21 cellular contexts compared by ENCODE assay signal in the genomic region with DNA sequence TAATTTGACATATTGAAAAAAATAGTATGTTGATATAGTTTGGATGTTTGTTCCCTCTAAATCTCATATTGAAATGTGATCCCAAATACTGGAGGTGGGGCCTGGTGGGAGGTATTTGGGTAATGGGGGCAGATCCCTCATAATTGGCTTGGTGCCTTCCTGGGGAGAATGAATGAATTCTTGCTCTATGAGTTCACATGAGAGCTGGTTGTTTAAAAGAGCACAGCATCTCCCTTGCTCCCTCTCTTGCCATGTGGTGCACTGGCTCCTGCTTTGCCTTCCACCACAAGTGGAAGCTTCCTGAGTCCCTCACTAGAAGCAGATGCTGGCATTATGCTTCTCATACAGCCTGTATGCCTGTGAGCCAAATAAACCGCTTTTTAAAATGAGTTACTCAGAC.
DNase-seq lines count a peak whose midpoint lies in the region; ATAC-seq and TF ChIP-seq lines count a peak whose summit lies in the region.
"Had no signal": no experiment of that assay in that cellular context is flagged by ENCODE, and none has a peak within 500 bp of the region (broad histone marks: within the 10 kb centered on the region; RNA-seq: fewer than 3 reads in every experiment).

No MANE protein-coding gene starts in this region.

- in situ Hi-C loops in astrocyte of the spinal cord (cut with HindIII; ENCODE audit: low sequenced_read_pairs) = no loop called here

- H3K4me3 Mint-ChIP-seq in T-helper 17 cell = no peak overlapping the region
- H3K4me3 Mint-ChIP-seq: activated CD8-positive, alpha-beta memory T cell treated with anti-CD3 and anti-CD28 coated beads, Interleukin-2, amount 10 ng/mL, durations not matched to agents 7 days and 5 days had no signal

- no peaks in the 10 kb centered on the region for H3K27me3 Mint-ChIP-seq in T-helper 17 cell
- H3K27me3 Mint-ChIP-seq: activated CD8-positive, alpha-beta memory T cell treated with anti-CD3 and anti-CD28 coated beads, Interleukin-2, amount 10 ng/mL, durations not matched to agents 7 days and 5 days had no signal

- H3K4me1 Mint-ChIP-seq in T-helper 17 cell = no peaks in the 10 kb centered on the region
- H3K4me1 Mint-ChIP-seq: activated CD8-positive, alpha-beta memory T cell treated with anti-CD3 and anti-CD28 coated beads, Interleukin-2, amount 10 ng/mL, durations not matched to agents 7 days and 5 days had no signal

- ATAC-seq in T-helper 17 cell = no peak
- no peak for ATAC-seq in HG03354 (IDR thresholded peaks at IDR 0.05; ENCODE audit: poor library complexity, severe bottlenecking, unreplicated experiment)
- ATAC-seq: activated CD8-positive, alpha-beta memory T cell treated with anti-CD3 and anti-CD28 coated beads, Interleukin-2, amount 10 ng/mL, durations not matched to agents 7 days and 5 days; left cardiac atrium had no signal

- no peak for TF ChIP-seq CTCF in astrocyte of the spinal cord (IDR thresholded peaks at IDR 0.05; ENCODE audit: low read depth, low read length)

- H3K4me3 ChIP-seq in astrocyte of the spinal cord (ENCODE audit: low read depth, low read length) = no peak overlapping the region
- H3K4me3 ChIP-seq: hepatocyte had no signal

- H3K36me3 Mint-ChIP-seq in T-helper 17 cell (ENCODE audit: low read depth) = no peaks in the 10 kb centered on the region
- H3K36me3 Mint-ChIP-seq: activated CD8-positive, alpha-beta memory T cell treated with anti-CD3 and anti-CD28 coated beads, Interleukin-2, amount 10 ng/mL, durations not matched to agents 7 days and 5 days had no signal

- H3K9me3 ChIP-seq in T-helper 17 cell (ENCODE audit: control insufficient read depth, low read length, poor library complexity, severe bottlenecking) = no peaks in the 10 kb centered on the region

- H3K27ac Mint-ChIP-seq in T-helper 17 cell = no peak overlapping the region
- H3K27ac Mint-ChIP-seq: activated CD8-positive, alpha-beta memory T cell treated with anti-CD3 and anti-CD28 coated beads, Interleukin-2, amount 10 ng/mL, durations not matched to agents 7 days and 5 days had no signal

- peak; percentile 9 for DNase-seq in AG20443 (ENCODE audit: low spot score)
- peak; percentile 27 for DNase-seq in HCEC 1CT
- DNase-seq in astrocyte of the spinal cord (ENCODE audit: low read depth, low spot score) = peak; percentile 43
- DNase-seq in iPS DF 4.7 (ENCODE audit: extremely low read depth, low spot score) = peak; percentile 14
- no peak for DNase-seq in stimulated activated CD4-positive, alpha-beta T cell treated with anti-CD3 and anti-CD28 coated beads, Interleukin-1b, Interleukin-23, amount 100 ng/mL, for 48 hours
- DNase-seq in T-helper 17 cell = no peak
- DNase-seq in activated CD4-positive, CD25-positive, alpha-beta regulatory T cell (lab: John Stamatoyannopoulos, UW) = no peak
- DNase-seq: activated CD4-positive, alpha-beta T cell treated with anti-CD3 and anti-CD28 coated beads for 1 hour; activated CD8-positive, alpha-beta memory T cell treated with anti-CD3 and anti-CD28 coated beads, Interleukin-2, amount 10 ng/mL, durations not matched to agents 7 days and 5 days; activated gamma-delta T cell; aorta; erythroblast; left cardiac atrium; NCI-H2171 treated with DMSO at 0.1 percent for 48 hours; NK-92 treated with Interleukin-12 subunit alpha and Interleukin-12 subunit beta, amount 100 ng/mL, for 24 hours; Right ventricle myocardium superior; stimulated activated CD4-positive, alpha-beta T cell treated with anti-CD3 and anti-CD28 coated beads, Interleukin-4, amount 100 ng/mL, for 24 hours; stimulated activated CD8-positive, alpha-beta memory T cell treated with anti-CD3 and anti-CD28 coated beads, Interleukin-4, amount 100 ng/mL, for 48 hours; T-helper 9 cell had no signal

Comparison
In these comparisons a context has a peak if more than half of its experiments do, and no peak if none do; other contexts are left out.
1. DNase-seq: peak in AG20443 (single experiment), HCEC 1CT (single experiment), astrocyte of the spinal cord (single experiment) and iPS DF 4.7 (single experiment); none in stimulated activated CD4-positive, alpha-beta T cell treated with anti-CD3 and anti-CD28 coated beads, Interleukin-1b, Interleukin-23, amount 100 ng/mL, for 48 hours (single experiment), T-helper 17 cell (0 of 3) and activated CD4-positive, CD25-positive, alpha-beta regulatory T cell (0 of 4).